ENCODE assay signal across 9 cellular contexts in genomic region chr4:151887151-151887815, GRCh38.
DNase-seq lines count a peak whose midpoint lies in the region; ATAC-seq, FAIRE-seq and TF ChIP-seq lines count a peak whose summit lies in the region.
"Had no signal": no experiment of that assay in that cellular context is flagged by ENCODE, and none has a peak within 500 bp of the region (broad histone marks: within the 10 kb centered on the region; RNA-seq: fewer than 3 reads in every experiment).

No MANE protein-coding gene starts in this region.

- H3K4me1 Mint-ChIP-seq in CD4-positive, alpha-beta memory T cell: peaks cover 9 to 18% (median 12%) of the 10 kb centered on the region in 4 donors

- no peak overlapping the region for H3K18ac ChIP-seq in H1 (ENCODE audit: extremely low read depth, low read length)

- H2BK20ac ChIP-seq in H1 (ENCODE audit: low read length): no peak overlapping the region

- peak overlapping the region in 1 of 7 donors; percentile 24 for H3K27ac Mint-ChIP-seq in CD4-positive, alpha-beta memory T cell

- H3K36me3 Mint-ChIP-seq in CD4-positive, alpha-beta memory T cell: no peaks in the 10 kb centered on the region

- H2BK12ac ChIP-seq in H1 (ENCODE audit: low read depth, low read length): no peak overlapping the region

- H3K9ac ChIP-seq in H1 (replicated peaks in 1 of 4; ENCODE audit: extremely low read depth in 1 of 4, low read depth in 3 of 4, low read length in 3 of 4): no peak overlapping the region

- no peaks in the 10 kb centered on the region for H3K23me2 ChIP-seq in H1 (ENCODE audit: low read depth, low read length)

- peaks cover 0 to 2% (median 0%) of the 10 kb centered on the region in 8 donors for H3K9me3 Mint-ChIP-seq in CD4-positive, alpha-beta memory T cell

- no peak overlapping the region for H4K8ac ChIP-seq in H1 (ENCODE audit: extremely low read depth, insufficient read depth, low read length)

- H3K56ac ChIP-seq in H1 (replicated peaks; ENCODE audit: insufficient read length, low read depth, low read length): no peak overlapping the region

- no peak overlapping the region for H3K4ac ChIP-seq in H1 (replicated peaks; ENCODE audit: insufficient read length, low read depth, low read length)

- no peak overlapping the region for H2BK120ac ChIP-seq in H1 (replicated peaks; ENCODE audit: low read depth, low read length)

- no peaks in the 10 kb centered on the region for H3K27me3 Mint-ChIP-seq in CD4-positive, alpha-beta memory T cell

- H2AFZ ChIP-seq in H1 (ENCODE audit: low read length): 0 out of 2 replicates have a peak overlapping the region, but pooled peaks have one; percentile 9

- CTCF ChIA-PET in H1 (lab: Charles Lee; ENCODE audit: partially characterized antibody): interaction anchor here (0.5 to 1.4 kb wide), 4 partner anchors 16 to 616 kb away, joined by 3 to 4 read pairs (median 3); no protein-coding TSS in a partner anchor
- CTCF ChIA-PET in CD4-positive, alpha-beta memory T cell (lab: Charles Lee; ENCODE audit: partially characterized antibody): no interaction called here

- no peak overlapping the region for H2BK5ac ChIP-seq in H1 (ENCODE audit: low read depth, low read length)

- TF ChIP-seq POLR2A in H1 (IDR thresholded peaks at IDR 0.05; ENCODE audit: control extremely low read depth in 1 of 2, low read depth in 2 of 2, low read length in 2 of 2) (no peak), lower leg skin (IDR thresholded peaks at IDR 0.05) (no peak)

- POLR2A ChIA-PET in H1 (lab: Charles Lee; ENCODE audit: partially characterized antibody): no interaction called here
- POLR2A ChIA-PET in CD4-positive, alpha-beta memory T cell (lab: Charles Lee; ENCODE audit: partially characterized antibody): no interaction called here

- no peak for TF ChIP-seq RAD21 in H1 (IDR thresholded peaks at IDR 0.05 in 1 of 2, conservative IDR thresholded peaks at IDR 0.05 in 1 of 2; ENCODE audit: low read depth in 2 of 2, low read length in 2 of 2)

- TF ChIP-seq CTCF in GM10266 (IDR thresholded peaks at IDR 0.05; ENCODE audit: control insufficient read depth, insufficient read depth, low read depth, missing control alignments) (no peak), H1 (IDR thresholded peaks at IDR 0.05; ENCODE audit: control extremely low read depth in 1 of 3, insufficient read depth in 1 of 3, low read depth in 1 of 3, low read length in 3 of 3) (no peak), lower leg skin (IDR thresholded peaks at IDR 0.05) (no peak)

- H2BK15ac ChIP-seq in H1 (ENCODE audit: low read length): no peak overlapping the region

- peak; percentile 15 for DNase-seq in GM10266 (ENCODE audit: extremely low spot score)
- no peak for DNase-seq in H1 (ENCODE audit: low read depth in 1 of 2, low spot score in 2 of 2)
- DNase-seq in CD4-positive, alpha-beta memory T cell: no peak
- DNase-seq in NCI-H2227 (lab: John Stamatoyannopoulos, UW; ENCODE audit: unreplicated experiment): no peak
- DNase-seq in lower leg skin (ENCODE audit: low spot score in 2 of 2): no peak
- no peak for DNase-seq in effector CD4-positive, alpha-beta T cell

- H4K20me1 ChIP-seq in H1 (replicated peaks in 1 of 2; ENCODE audit: control insufficient read depth in 1 of 2, insufficient read depth in 2 of 2, low read length in 2 of 2): no peaks in the 10 kb centered on the region

- no peaks in the 10 kb centered on the region for H3K79me2 ChIP-seq in H1 (ENCODE audit: control insufficient read depth in 1 of 2, insufficient read depth in 2 of 2, low read length in 2 of 2)

- H3K4me1 ChIP-seq in H1 (replicated peaks in 1 of 4; ENCODE audit: control insufficient read depth in 3 of 4, insufficient read depth in 4 of 4, low read length in 3 of 4): peaks cover 0 to 11% (median 3%) of the 10 kb centered on the region in 4 experiments; a peak in 2 of 7 replicates
- H3K4me1 ChIP-seq in CD4-positive, alpha-beta memory T cell (ENCODE audit: insufficient read depth, low read length): peaks cover 9% of the 10 kb centered on the region

- H3K79me1 ChIP-seq in H1 (ENCODE audit: low read depth, low read length): no peaks in the 10 kb centered on the region

- no peak overlapping the region for H4K91ac ChIP-seq in H1 (replicated peaks; ENCODE audit: insufficient read length, low read length)

- no peak overlapping the region for H3K4me3 ChIP-seq in H1 (ENCODE audit: extremely low read depth in 1 of 4, insufficient read depth in 2 of 4, low read depth in 3 of 4, low read length in 4 of 4)
- no peak overlapping the region for H3K4me3 ChIP-seq in CD4-positive, alpha-beta memory T cell (ENCODE audit: low read length in 2 of 2)
- no peak overlapping the region for H3K4me3 ChIP-seq in lower leg skin (ENCODE audit: low read depth, poor library complexity, severe bottlenecking)

- no peaks in the 10 kb centered on the region; a peak in 2 of 4 replicates for H3K9me3 ChIP-seq in H1 (ENCODE audit: insufficient read depth in 2 of 2, low read depth in 1 of 2, low read length in 1 of 2)
- no peaks in the 10 kb centered on the region for H3K9me3 ChIP-seq in CD4-positive, alpha-beta memory T cell (ENCODE audit: control insufficient read depth in 1 of 2, low read length in 2 of 2)

- no peak overlapping the region for H4K5ac ChIP-seq in H1 (ENCODE audit: insufficient read length, low read depth, low read length)

- 85% methylated on average over 9 of the region's 9 CpGs; no CpG with 5 or more reads in 1 of the 2 experiments for WGBS in H1 (ENCODE audit: extremely low coverage in 1 of 2, insufficient coverage in 1 of 2, insufficient read length in 1 of 2, insufficient replicate concordance in 2 of 2, low coverage in 1 of 2, low lambda C conversion rate in 2 of 2, missing lambda C conversion rate in 1 of 2), 2 experiments
- WGBS in lower leg skin, 2 donors: 74 to 78% methylated on average over 9 of the region's 9 CpGs

- H3K27me3 ChIP-seq in H1 (replicated peaks in 1 of 4; ENCODE audit: control insufficient read depth in 3 of 4, extremely low read depth in 1 of 4, insufficient read depth in 3 of 4, low read length in 3 of 4): no peaks in the 10 kb centered on the region
- H3K27me3 ChIP-seq in CD4-positive, alpha-beta memory T cell (ENCODE audit: insufficient read depth, low read length): no peaks in the 10 kb centered on the region

- no peak overlapping the region for H3K14ac ChIP-seq in H1 (ENCODE audit: insufficient read length)

- no peak for FAIRE-seq in H1 (lab: Jason Lieb, UNC)

- ATAC-seq in GM21447 (IDR thresholded peaks at IDR 0.05; ENCODE audit: unreplicated experiment): peak; percentile 71
- peak; percentile 62 for ATAC-seq in HG03558 (IDR thresholded peaks at IDR 0.05; ENCODE audit: extremely low read depth, unreplicated experiment)
- ATAC-seq: HCT116 had no signal

- H2AK5ac ChIP-seq in H1 (ENCODE audit: low read depth, low read length): no peak overlapping the region

- no peaks in the 10 kb centered on the region for H3K36me3 ChIP-seq in H1 (ENCODE audit: control insufficient read depth in 2 of 4, insufficient read depth in 4 of 4, low read length in 3 of 4)
- no peaks in the 10 kb centered on the region for H3K36me3 ChIP-seq in CD4-positive, alpha-beta memory T cell (ENCODE audit: insufficient read depth, low read length)

- no peak overlapping the region for H3K27ac ChIP-seq in H1 (ENCODE audit: low read depth, low read length)
- H3K27ac ChIP-seq in CD4-positive, alpha-beta memory T cell (ENCODE audit: low read depth, low read length): no peak overlapping the region

- H3K23ac ChIP-seq in H1 (ENCODE audit: insufficient read length): no peak overlapping the region

- no peak overlapping the region for H3K4me2 ChIP-seq in H1 (ENCODE audit: insufficient read depth in 1 of 2, low read depth in 2 of 2, low read length in 2 of 2)

- intact Hi-C loops in CD4-positive, alpha-beta memory T cell (cut with micrococcal nuclease): no loop called here
- intact Hi-C loops in lower leg skin (cut with DNase I; ENCODE audit: low total_unique reads): no loop called here

- TF ChIP-seq EP300 in H1 (IDR thresholded peaks at IDR 0.05; ENCODE audit: borderline replicate concordance in 1 of 2, low read depth in 2 of 2, low read length in 2 of 2): no peak

- H3K4me3 Mint-ChIP-seq in CD4-positive, alpha-beta memory T cell: no peak overlapping the region

TF ChIP-seq in H1, 55 proteins besides CTCF, POLR2A, EP300 and RAD21 (continues in another document):
- no peak for TF ChIP-seq JUN (IDR thresholded peaks at IDR 0.05; ENCODE audit: low read depth, low read length)
- TF ChIP-seq RNF2 (IDR thresholded peaks at IDR 0.05; ENCODE audit: borderline replicate concordance, low read depth, low read length, missing control alignments, poor library complexity, severe bottlenecking): no peak
- TF ChIP-seq SIRT6 (IDR thresholded peaks at IDR 0.05; ENCODE audit: low read length): no peak
- TF ChIP-seq SP1 (IDR thresholded peaks at IDR 0.05; ENCODE audit: low read depth, low read length): no peak
- no peak for TF ChIP-seq USF2 (IDR thresholded peaks at IDR 0.05; ENCODE audit: low read length)
- TF ChIP-seq ASH2L (IDR thresholded peaks at IDR 0.05; ENCODE audit: low read length): no peak
- no peak for TF ChIP-seq NRF1 (IDR thresholded peaks at IDR 0.05; ENCODE audit: low read depth, low read length)
- TF ChIP-seq KDM4A (IDR thresholded peaks at IDR 0.05; ENCODE audit: low read depth, low read length, severe bottlenecking): no peak
- TF ChIP-seq BCL11A (IDR thresholded peaks at IDR 0.05; ENCODE audit: low read depth in 2 of 2, low read length in 2 of 2): no peak
- no peak for TF ChIP-seq BACH1 (IDR thresholded peaks at IDR 0.05; ENCODE audit: low read length)
- TF ChIP-seq CREB1 (IDR thresholded peaks at IDR 0.05): no peak
- no peak for TF ChIP-seq HDAC6 (IDR thresholded peaks at IDR 0.05; ENCODE audit: low read depth, low read length)
- TF ChIP-seq CEBPB (IDR thresholded peaks at IDR 0.05; ENCODE audit: low read depth, low read length): no peak
- no peak for TF ChIP-seq E2F6 (IDR thresholded peaks at IDR 0.05)
- TF ChIP-seq EZH2 (IDR thresholded peaks at IDR 0.05; ENCODE audit: low read depth, low read length, severe bottlenecking): no peak
